In genomic region chr6:11202513-11203305, GRCh38 we compare ENCODE assay signal across 1 cellular context.
TF ChIP-seq lines count a peak whose summit lies in the region.

No MANE protein-coding gene starts in this region.

TF ChIP-seq in HepG2, 621 proteins besides CTCF, POLR2A, EP300 and RAD21 (continued from another document and continues in another):
- TF ChIP-seq, protein P1, sequence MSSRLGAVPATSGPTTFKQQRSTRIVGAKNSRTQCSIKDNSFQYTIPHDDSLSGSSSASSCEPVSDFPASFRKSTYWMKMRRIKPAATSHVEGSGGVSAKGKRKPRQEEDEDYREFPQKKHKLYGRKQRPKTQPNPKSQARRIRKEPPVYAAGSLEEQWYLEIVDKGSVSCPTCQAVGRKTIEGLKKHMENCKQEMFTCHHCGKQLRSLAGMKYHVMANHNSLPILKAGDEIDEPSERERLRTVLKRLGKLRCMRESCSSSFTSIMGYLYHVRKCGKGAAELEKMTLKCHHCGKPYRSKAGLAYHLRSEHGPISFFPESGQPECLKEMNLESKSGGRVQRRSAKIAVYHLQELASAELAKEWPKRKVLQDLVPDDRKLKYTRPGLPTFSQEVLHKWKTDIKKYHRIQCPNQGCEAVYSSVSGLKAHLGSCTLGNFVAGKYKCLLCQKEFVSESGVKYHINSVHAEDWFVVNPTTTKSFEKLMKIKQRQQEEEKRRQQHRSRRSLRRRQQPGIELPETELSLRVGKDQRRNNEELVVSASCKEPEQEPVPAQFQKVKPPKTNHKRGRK (CRISPR knock-in tag; IDR thresholded peaks at IDR 0.05), result peak; percentile 23; the same call in 1 of the 2 replicates
- TF ChIP-seq ZBTB21 (CRISPR knock-in tag; IDR thresholded peaks at IDR 0.05), result peak; percentile 91
- TF ChIP-seq SOX5 (CRISPR knock-in tag; IDR thresholded peaks at IDR 0.05; ENCODE audit: borderline replicate concordance), result peak; percentile 96
- 0 out of 2 replicates have a peak, but pooled peaks have one; percentile 60 for TF ChIP-seq SIX4 (CRISPR knock-in tag; IDR thresholded peaks at IDR 0.05)
- no peak for TF ChIP-seq SATB2 (CRISPR knock-in tag; IDR thresholded peaks at IDR 0.05)
- TF ChIP-seq, protein P2, sequence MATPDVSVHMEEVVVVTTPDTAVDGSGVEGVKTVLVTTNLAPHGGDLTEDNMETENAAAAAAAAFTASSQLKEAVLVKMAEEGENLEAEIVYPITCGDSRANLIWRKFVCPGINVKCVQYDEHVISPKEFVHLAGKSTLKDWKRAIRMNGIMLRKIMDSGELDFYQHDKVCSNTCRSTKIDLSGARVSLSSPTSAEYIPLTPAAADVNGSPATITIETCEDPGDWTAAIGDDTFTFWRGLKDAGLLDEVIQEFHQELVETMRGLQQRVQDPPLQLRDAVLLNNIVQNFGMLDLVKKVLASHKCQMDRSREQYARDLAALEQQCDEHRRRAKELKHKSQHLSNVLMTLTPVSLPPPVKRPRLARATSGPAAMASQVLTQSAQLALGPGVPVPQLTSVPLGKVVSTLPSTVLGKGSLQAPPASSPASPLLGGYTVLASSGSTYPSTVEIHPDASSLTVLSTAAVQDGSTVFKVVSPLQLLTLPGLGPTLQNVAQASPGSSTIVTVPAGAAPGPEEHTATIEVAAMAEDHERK (CRISPR knock-in tag; IDR thresholded peaks at IDR 0.05; ENCODE audit: low read depth), result no peak
- peak; percentile 87 for TF ChIP-seq PITX1 (CRISPR knock-in tag; IDR thresholded peaks at IDR 0.05)
- no peak for TF ChIP-seq SP140L (CRISPR knock-in tag; IDR thresholded peaks at IDR 0.05; ENCODE audit: borderline replicate concordance)
- TF ChIP-seq PHF21A (CRISPR knock-in tag; IDR thresholded peaks at IDR 0.05), result peak; percentile 89
- TF ChIP-seq SUZ12 (IDR thresholded peaks at IDR 0.05; ENCODE audit: low read depth, low read length), result no peak
- TF ChIP-seq ZFP36L1 (CRISPR knock-in tag; IDR thresholded peaks at IDR 0.05), result no peak; the same call in 1 of the 2 replicates
- no peak for TF ChIP-seq ZNF674 (CRISPR knock-in tag; IDR thresholded peaks at IDR 0.05; ENCODE audit: low read depth)
- no peak for TF ChIP-seq ZNF660 (CRISPR knock-in tag; IDR thresholded peaks at IDR 0.05; ENCODE audit: borderline replicate concordance, low read depth)
- no peak for TF ChIP-seq ZNF296 (CRISPR knock-in tag; conservative IDR thresholded peaks at IDR 0.05)
- TF ChIP-seq, protein P3, sequence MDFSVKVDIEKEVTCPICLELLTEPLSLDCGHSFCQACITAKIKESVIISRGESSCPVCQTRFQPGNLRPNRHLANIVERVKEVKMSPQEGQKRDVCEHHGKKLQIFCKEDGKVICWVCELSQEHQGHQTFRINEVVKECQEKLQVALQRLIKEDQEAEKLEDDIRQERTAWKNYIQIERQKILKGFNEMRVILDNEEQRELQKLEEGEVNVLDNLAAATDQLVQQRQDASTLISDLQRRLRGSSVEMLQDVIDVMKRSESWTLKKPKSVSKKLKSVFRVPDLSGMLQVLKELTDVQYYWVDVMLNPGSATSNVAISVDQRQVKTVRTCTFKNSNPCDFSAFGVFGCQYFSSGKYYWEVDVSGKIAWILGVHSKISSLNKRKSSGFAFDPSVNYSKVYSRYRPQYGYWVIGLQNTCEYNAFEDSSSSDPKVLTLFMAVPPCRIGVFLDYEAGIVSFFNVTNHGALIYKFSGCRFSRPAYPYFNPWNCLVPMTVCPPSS (IDR thresholded peaks at IDR 0.05), result no peak
- TF ChIP-seq GPBP1L1 (CRISPR knock-in tag; IDR thresholded peaks at IDR 0.05), result no peak
- no peak for TF ChIP-seq CBX2 (IDR thresholded peaks at IDR 0.05; ENCODE audit: low read depth, low read length)
- no peak for TF ChIP-seq CBX2 (CRISPR knock-in tag; IDR thresholded peaks at IDR 0.05; ENCODE audit: low read depth)
- peak; percentile 59; the same call in 1 of the 2 replicates for TF ChIP-seq MIER3 (CRISPR knock-in tag; IDR thresholded peaks at IDR 0.05; ENCODE audit: borderline replicate concordance)
- no peak for TF ChIP-seq ZNF264 (CRISPR knock-in tag; IDR thresholded peaks at IDR 0.05)
- TF ChIP-seq ZNF713 (CRISPR knock-in tag; IDR thresholded peaks at IDR 0.05), result no peak
- TF ChIP-seq ARID5B (CRISPR knock-in tag; IDR thresholded peaks at IDR 0.05), result peak; percentile 94
- TF ChIP-seq PHB2 (IDR thresholded peaks at IDR 0.05; ENCODE audit: partially characterized antibody), result no peak
- TF ChIP-seq PHF20 (CRISPR knock-in tag; IDR thresholded peaks at IDR 0.05), result no peak
- TF ChIP-seq PRDM10 (CRISPR knock-in tag; IDR thresholded peaks at IDR 0.05; ENCODE audit: low read depth), result peak; percentile 72
- TF ChIP-seq ZNF75D (CRISPR knock-in tag; IDR thresholded peaks at IDR 0.05; ENCODE audit: borderline replicate concordance), result no peak
- TF ChIP-seq, protein P4, sequence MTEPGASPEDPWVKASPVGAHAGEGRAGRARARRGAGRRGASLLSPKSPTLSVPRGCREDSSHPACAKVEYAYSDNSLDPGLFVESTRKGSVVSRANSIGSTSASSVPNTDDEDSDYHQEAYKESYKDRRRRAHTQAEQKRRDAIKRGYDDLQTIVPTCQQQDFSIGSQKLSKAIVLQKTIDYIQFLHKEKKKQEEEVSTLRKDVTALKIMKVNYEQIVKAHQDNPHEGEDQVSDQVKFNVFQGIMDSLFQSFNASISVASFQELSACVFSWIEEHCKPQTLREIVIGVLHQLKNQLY (CRISPR knock-in tag; IDR thresholded peaks at IDR 0.05), result peak; percentile 81
- no peak for TF ChIP-seq RBM39 (IDR thresholded peaks at IDR 0.05; ENCODE audit: low read depth, low read length, poor library complexity, severe bottlenecking)
- no peak for TF ChIP-seq ZSCAN5A (CRISPR knock-in tag; IDR thresholded peaks at IDR 0.05; ENCODE audit: borderline replicate concordance)
- peak; percentile 84 for TF ChIP-seq DMAP1 (CRISPR knock-in tag; IDR thresholded peaks at IDR 0.05)
- TF ChIP-seq ZNF83 (CRISPR knock-in tag; IDR thresholded peaks at IDR 0.05; ENCODE audit: borderline replicate concordance), result no peak
- no peak for TF ChIP-seq NFKB2 (CRISPR knock-in tag; IDR thresholded peaks at IDR 0.05; ENCODE audit: borderline replicate concordance)
- TF ChIP-seq ZNF564 (CRISPR knock-in tag; IDR thresholded peaks at IDR 0.05), result peak; percentile 41; the same call in 1 of the 2 replicates
- TF ChIP-seq AGO1 (IDR thresholded peaks at IDR 0.05; ENCODE audit: low read depth, low read length, poor library complexity, severe bottlenecking), result no peak
- TF ChIP-seq REPIN1 (CRISPR knock-in tag; IDR thresholded peaks at IDR 0.05; ENCODE audit: borderline replicate concordance, low read depth), result peak; percentile 68; the same call in 1 of the 2 replicates
- no peak; the same call in 1 of the 2 replicates for TF ChIP-seq ZC3H13 (CRISPR knock-in tag; IDR thresholded peaks at IDR 0.05)
- peak; percentile 40; the same call in 1 of the 2 replicates for TF ChIP-seq NKX3-1 (CRISPR knock-in tag; IDR thresholded peaks at IDR 0.05)
- TF ChIP-seq ZNF572 (CRISPR knock-in tag; IDR thresholded peaks at IDR 0.05), result no peak
- TF ChIP-seq ZNF891 (CRISPR knock-in tag; IDR thresholded peaks at IDR 0.05), result no peak
- no peak for TF ChIP-seq ZNF557 (CRISPR knock-in tag; IDR thresholded peaks at IDR 0.05)
- TF ChIP-seq ISX (CRISPR knock-in tag; conservative IDR thresholded peaks at IDR 0.05), result no peak
- TF ChIP-seq ZBTB49 (CRISPR knock-in tag; IDR thresholded peaks at IDR 0.05; ENCODE audit: borderline replicate concordance), result no peak
